9 cellular contexts compared by ENCODE assay signal in the genomic region with DNA sequence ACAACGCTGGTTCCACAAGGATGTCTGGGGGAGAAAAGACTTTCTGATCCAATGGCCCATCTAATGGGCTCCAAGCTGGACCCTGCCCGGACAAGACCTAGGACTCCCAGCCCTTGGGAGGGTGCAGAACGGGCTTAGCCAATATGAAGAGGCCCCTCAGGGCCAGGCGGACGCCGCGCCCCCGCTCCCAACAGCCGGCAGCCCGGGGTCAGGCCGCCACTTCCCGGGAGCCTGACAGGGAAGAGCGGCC. TPM values are rescaled to one million over a fixed set of nuclear protein-coding genes. Genes with fewer than 3 reads are reported as not detected.
DNase-seq lines count a peak whose midpoint lies in the region; ATAC-seq and TF ChIP-seq lines count a peak whose summit lies in the region.
"Had no signal": no experiment of that assay in that cellular context is flagged by ENCODE, and none has a peak within 500 bp of the region (broad histone marks: within the 10 kb centered on the region; RNA-seq: fewer than 3 reads in every experiment).

No MANE protein-coding gene starts in this region.

- no peaks in the 10 kb centered on the region for H3K9me2 ChIP-seq in MM.1S (replicated peaks; ENCODE audit: insufficient read depth, low read length)

- H3K27me3 ChIP-seq in MM.1S (replicated peaks; ENCODE audit: insufficient read depth, low read length): no peaks in the 10 kb centered on the region
- H3K27me3 ChIP-seq in endocrine pancreas (ENCODE audit: control insufficient read depth, insufficient read depth, low read length): no peaks in the 10 kb centered on the region

- no peak for TF ChIP-seq CTCF in AG04449 (IDR thresholded peaks at IDR 0.05; ENCODE audit: insufficient read depth, low read length, missing control alignments)
- TF ChIP-seq CTCF in MM.1S (IDR thresholded peaks at IDR 0.05; ENCODE audit: low read length): no peak

- no peak overlapping the region for H3K27ac ChIP-seq in MM.1S (ENCODE audit: low read length)

- peak overlapping the region; percentile 15 for H3K4me3 Mint-ChIP-seq in natural killer cell treated with Interleukin-12 subunit alpha and Interleukin-12 subunit beta and Interleukin-15 and Interleukin-18, amount 100 ng/mL, for 72 hours

- POLR2A ChIA-PET in AG04449 (lab: Yijun Ruan, JAX): interaction anchor here (0.5 to 1.1 kb wide), 6 partner anchors 9 to 1780 kb away, joined by 3 to 9 read pairs (median 5); no protein-coding TSS in a partner anchor

- peak overlapping the region; percentile 89 for H2AFZ ChIP-seq in MM.1S (ENCODE audit: low read length)

- H3K4me2 ChIP-seq in MM.1S (ENCODE audit: low read depth, low read length): peak overlapping the region; percentile 94

- CTCF ChIA-PET in AG04449 (lab: Yijun Ruan, JAX): interaction anchor here (1.0 to 5.2 kb wide), 6 partner anchors 10 to 37 kb away, joined by 3 to 78 read pairs (median 6); no protein-coding TSS in a partner anchor

- peak in 1 of 2 donors; percentile 19 for ATAC-seq in natural killer cell treated with Interleukin-12 subunit alpha and Interleukin-12 subunit beta and Interleukin-15 and Interleukin-18, amount 100 ng/mL, for 72 hours

- H3K4me1 ChIP-seq in MM.1S (ENCODE audit: low read length) (no peaks in the 10 kb centered on the region), endocrine pancreas (ENCODE audit: control insufficient read depth, insufficient read depth, low read length) (no peaks in the 10 kb centered on the region)

- H3K4me3 ChIP-seq in AG04449 (ENCODE audit: low read depth, low read length) (peak overlapping the region; percentile 70), MM.1S (ENCODE audit: low read length) (peak overlapping the region; percentile 73), endocrine pancreas (ENCODE audit: control insufficient read depth, insufficient read depth, low read length) (peak overlapping the region; percentile 61)

- H3K4me1 Mint-ChIP-seq in natural killer cell treated with Interleukin-12 subunit alpha and Interleukin-12 subunit beta and Interleukin-15 and Interleukin-18, amount 100 ng/mL, for 72 hours (ENCODE audit: low read depth in 2 of 2): peaks cover 7 to 23% of the 10 kb centered on the region in 2 donors

- H3F3A ChIP-seq in MM.1S (ENCODE audit: insufficient read depth, low read length): no peaks in the 10 kb centered on the region

- H4K20me1 ChIP-seq in MM.1S (ENCODE audit: insufficient read depth, low read length): no peaks in the 10 kb centered on the region

- no peak overlapping the region for H3K27ac Mint-ChIP-seq in natural killer cell treated with Interleukin-12 subunit alpha and Interleukin-12 subunit beta and Interleukin-15 and Interleukin-18, amount 100 ng/mL, for 72 hours

- DNase-seq in AG04449 (ENCODE audit: low read depth, low spot score) (no peak), MM.1S (no peak), DMS153 treated with DMSO at 0.1 percent for 48 hours (lab: John Stamatoyannopoulos, UW; ENCODE audit: unreplicated experiment) (no peak), NCI-H2081 (lab: John Stamatoyannopoulos, UW) (no peak), A172 (ENCODE audit: low spot score) (no peak)
- no peak for DNase-seq in natural killer cell treated with Interleukin-12 subunit alpha and Interleukin-12 subunit beta and Interleukin-15 and Interleukin-18, amount 100 ng/mL, for 72 hours (ENCODE audit: low spot score)
- DNase-seq in activated effector memory CD4-positive, alpha-beta T cell treated with Interleukin-2 at 50 U/mL for 16 hours: no peak

- no peaks in the 10 kb centered on the region for H3K9me3 Mint-ChIP-seq in natural killer cell treated with Interleukin-12 subunit alpha and Interleukin-12 subunit beta and Interleukin-15 and Interleukin-18, amount 100 ng/mL, for 72 hours

- peaks cover 20 to 24% of the 10 kb centered on the region in 2 donors for H3K27me3 Mint-ChIP-seq in natural killer cell treated with Interleukin-12 subunit alpha and Interleukin-12 subunit beta and Interleukin-15 and Interleukin-18, amount 100 ng/mL, for 72 hours

- no peaks in the 10 kb centered on the region for H3K36me3 Mint-ChIP-seq in natural killer cell treated with Interleukin-12 subunit alpha and Interleukin-12 subunit beta and Interleukin-15 and Interleukin-18, amount 100 ng/mL, for 72 hours

- H3K9ac ChIP-seq in MM.1S (ENCODE audit: low read length) (peak overlapping the region; percentile 48; the same call in 1 of the 2 replicates), endocrine pancreas (ENCODE audit: control insufficient read depth, insufficient read depth, low read length) (peak overlapping the region; percentile 93)

- H3K9me3 ChIP-seq in MM.1S (replicated peaks; ENCODE audit: insufficient read depth, low read length) (no peaks in the 10 kb centered on the region), endocrine pancreas (ENCODE audit: control insufficient read depth, low read length) (no peaks in the 10 kb centered on the region)

- no peaks in the 10 kb centered on the region for H3K36me3 ChIP-seq in MM.1S (replicated peaks; ENCODE audit: insufficient read depth, low read length)
- H3K36me3 ChIP-seq in endocrine pancreas (ENCODE audit: control insufficient read depth, insufficient read depth, low read length): no peaks in the 10 kb centered on the region

- no peaks in the 10 kb centered on the region for H3K79me2 ChIP-seq in MM.1S (ENCODE audit: low read length)

RNA-seq across cellular contexts. Expression of a gene that starts 0.5 kb away (rescaled TPM):
- total RNA-seq in natural killer cell treated with Interleukin-12 subunit alpha and Interleukin-12 subunit beta and Interleukin-15 and Interleukin-18, amount 100 ng/mL, for 72 hours: 10 to 100 TPM in 1 of 2 donors, 1 to 10 TPM in 1; 5.5 to 20.1 TPM
- total RNA-seq in A172 (2014; rRNA removed; shearing (Covaris generic)): 58.7 and 71.7 TPM in 2 replicates

RNA-seq across cellular contexts. Expression of a gene that starts 30.3 kb away (rescaled TPM):
- not detected for total RNA-seq in natural killer cell treated with Interleukin-12 subunit alpha and Interleukin-12 subunit beta and Interleukin-15 and Interleukin-18, amount 100 ng/mL, for 72 hours
- total RNA-seq in A172 (2014; rRNA removed; shearing (Covaris generic)): 0.05 TPM in 1 of 2 replicates, not detected in the other
- total RNA-seq: HT1080 had no signal
